In the genomic region with DNA sequence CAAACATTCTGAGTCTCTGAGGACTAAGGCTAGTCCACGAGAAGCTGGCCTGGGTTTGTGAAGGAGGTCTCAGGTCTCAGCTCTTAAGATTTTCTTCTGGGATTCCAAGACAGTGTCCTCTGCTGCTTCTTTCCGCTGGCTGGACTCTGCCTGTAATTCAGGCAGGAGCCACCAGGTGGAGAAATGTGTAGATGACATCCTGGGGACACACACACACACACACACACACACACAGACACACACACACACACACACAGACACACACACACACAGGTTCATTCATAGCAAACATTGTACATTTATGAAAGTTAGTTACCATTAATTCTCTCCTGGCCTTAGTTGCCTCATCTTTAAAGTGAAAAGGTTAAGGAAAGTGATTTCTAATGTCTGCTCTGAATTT, we compare ENCODE assay signal across 8 cellular contexts. TPM values are rescaled to one million over a fixed set of nuclear protein-coding genes. Genes with fewer than 3 reads are reported as not detected.
DNase-seq lines count a peak whose midpoint lies in the region; ATAC-seq and TF ChIP-seq lines count a peak whose summit lies in the region.
"Not testable (repeated sequence)": the region's sequence is repeated elsewhere in the genome, so short reads cannot be mapped to it uniquely, and the experiment has no call there.

No MANE protein-coding gene starts in this region.

- not testable (repeated sequence) for H4K8ac ChIP-seq in mesendoderm (ENCODE audit: low read depth, low read length)

- H4K5ac ChIP-seq in mesendoderm (ENCODE audit: low read length): not testable (repeated sequence)

- not testable (repeated sequence) for H2BK5ac ChIP-seq in mesendoderm (ENCODE audit: low read length)

- DNase-seq in CD1c-positive myeloid dendritic cell (ENCODE audit: extremely low spot score) (peak; percentile 44), OCI-M1 (lab: John Stamatoyannopoulos, UW) (peak; percentile 18), erythroblast (lab: John Stamatoyannopoulos, UW) (peak; percentile 40 to 64), mesendoderm (peak; percentile 35)
- not testable (repeated sequence) for DNase-seq in HFF-Myc (ENCODE audit: extremely low read depth, low read depth)
- peak; percentile 14 for DNase-seq in activated CD4-positive, alpha-beta T cell treated with anti-CD3 and anti-CD28 coated beads, Interleukin-2, amount 50 U/mL, for 1 hour
- DNase-seq in activated naive CD4-positive, alpha-beta T cell treated with anti-CD3 and anti-CD28 coated beads, Interleukin-2, amount 50 U/mL, for 72 hours (ENCODE audit: low spot score in 2 of 2): peak in 1 of 2 donors; percentile 68
- DNase-seq in stimulated activated CD8-positive, alpha-beta memory T cell treated with anti-CD3 and anti-CD28 coated beads, Interleukin-4, amount 100 ng/mL, for 24 hours (ENCODE audit: low read depth): peak; percentile 19

- H2BK120ac ChIP-seq in mesendoderm (ENCODE audit: low read depth, low read length): not testable (repeated sequence)

- not testable (repeated sequence) for H3K79me2 ChIP-seq in mesendoderm (ENCODE audit: control insufficient read depth, insufficient read depth, low read length)

- not testable (repeated sequence) for H2BK15ac ChIP-seq in mesendoderm (replicated peaks; ENCODE audit: low read depth)

- TF ChIP-seq POLR2A in erythroblast (IDR thresholded peaks at IDR 0.05; ENCODE audit: low read length): not testable (repeated sequence)

- H3K18ac ChIP-seq in mesendoderm (ENCODE audit: low read length): not testable (repeated sequence)

- H3K4me2 ChIP-seq in mesendoderm (ENCODE audit: low read length): not testable (repeated sequence)

- H3K56ac ChIP-seq in mesendoderm (ENCODE audit: low read length): not testable (repeated sequence)

- not testable (repeated sequence) for H3K9me3 Mint-ChIP-seq in activated naive CD4-positive, alpha-beta T cell treated with anti-CD3 and anti-CD28 coated beads, Interleukin-2, amount 50 U/mL, for 72 hours

- not testable (repeated sequence) for H3K9ac ChIP-seq in mesendoderm (ENCODE audit: low read length)

- not testable (repeated sequence) for H3K27ac ChIP-seq in mesendoderm (ENCODE audit: low read depth, low read length)

- H3K36me3 ChIP-seq in mesendoderm (ENCODE audit: control insufficient read depth, insufficient read depth, low read length): not testable (repeated sequence)

- H3K4ac ChIP-seq in mesendoderm (ENCODE audit: low read depth, low read length): not testable (repeated sequence)

- H3K27ac Mint-ChIP-seq in activated naive CD4-positive, alpha-beta T cell treated with anti-CD3 and anti-CD28 coated beads, Interleukin-2, amount 50 U/mL, for 72 hours: not testable (repeated sequence)

- peak; percentile 53 for TF ChIP-seq CTCF in HFF-Myc (IDR thresholded peaks at IDR 0.05; ENCODE audit: low read depth, low read length, missing control alignments)

- H3K4me3 ChIP-seq in HFF-Myc (replicated peaks; ENCODE audit: low read depth, low read length); mesendoderm (ENCODE audit: low read length): not testable (repeated sequence)

- ATAC-seq in activated naive CD4-positive, alpha-beta T cell treated with anti-CD3 and anti-CD28 coated beads, Interleukin-2, amount 50 U/mL, for 72 hours: peak; percentile 26 to 46

- no CpG with 5 or more reads among the region's 2 CpGs for WGBS in mesendoderm (ENCODE audit: extremely low coverage, insufficient coverage, low lambda C conversion rate)

- not testable (repeated sequence) for H3K23ac ChIP-seq in mesendoderm (ENCODE audit: low read length)

- H3K36me3 Mint-ChIP-seq in activated naive CD4-positive, alpha-beta T cell treated with anti-CD3 and anti-CD28 coated beads, Interleukin-2, amount 50 U/mL, for 72 hours: not testable (repeated sequence)

- H3K79me1 ChIP-seq in mesendoderm (ENCODE audit: low read length): not testable (repeated sequence)

- H3K4me1 ChIP-seq in mesendoderm (ENCODE audit: control insufficient read depth, low read depth, low read length): not testable (repeated sequence)

- H3K27me3 ChIP-seq in mesendoderm (ENCODE audit: insufficient read depth, low read length, poor library complexity): not testable (repeated sequence)

- H2AK5ac ChIP-seq in mesendoderm (ENCODE audit: low read length): not testable (repeated sequence)

RNA-seq across cellular contexts. Expression of gene PAX8, which starts 18.9 kb away (rescaled TPM):
- 1 to 10 TPM in 1 of 2 donors, under 1 TPM in 1; 0.35 to 1.3 TPM for total RNA-seq in activated naive CD4-positive, alpha-beta T cell treated with anti-CD3 and anti-CD28 coated beads, Interleukin-2, amount 50 U/mL, for 72 hours
- polyA plus RNA-seq in mesendoderm (2013, experiment 1 of 2): 0.06 TPM
- polyA plus RNA-seq in mesendoderm (2013, experiment 2 of 2): 0.08 TPM
